In the genomic region with DNA sequence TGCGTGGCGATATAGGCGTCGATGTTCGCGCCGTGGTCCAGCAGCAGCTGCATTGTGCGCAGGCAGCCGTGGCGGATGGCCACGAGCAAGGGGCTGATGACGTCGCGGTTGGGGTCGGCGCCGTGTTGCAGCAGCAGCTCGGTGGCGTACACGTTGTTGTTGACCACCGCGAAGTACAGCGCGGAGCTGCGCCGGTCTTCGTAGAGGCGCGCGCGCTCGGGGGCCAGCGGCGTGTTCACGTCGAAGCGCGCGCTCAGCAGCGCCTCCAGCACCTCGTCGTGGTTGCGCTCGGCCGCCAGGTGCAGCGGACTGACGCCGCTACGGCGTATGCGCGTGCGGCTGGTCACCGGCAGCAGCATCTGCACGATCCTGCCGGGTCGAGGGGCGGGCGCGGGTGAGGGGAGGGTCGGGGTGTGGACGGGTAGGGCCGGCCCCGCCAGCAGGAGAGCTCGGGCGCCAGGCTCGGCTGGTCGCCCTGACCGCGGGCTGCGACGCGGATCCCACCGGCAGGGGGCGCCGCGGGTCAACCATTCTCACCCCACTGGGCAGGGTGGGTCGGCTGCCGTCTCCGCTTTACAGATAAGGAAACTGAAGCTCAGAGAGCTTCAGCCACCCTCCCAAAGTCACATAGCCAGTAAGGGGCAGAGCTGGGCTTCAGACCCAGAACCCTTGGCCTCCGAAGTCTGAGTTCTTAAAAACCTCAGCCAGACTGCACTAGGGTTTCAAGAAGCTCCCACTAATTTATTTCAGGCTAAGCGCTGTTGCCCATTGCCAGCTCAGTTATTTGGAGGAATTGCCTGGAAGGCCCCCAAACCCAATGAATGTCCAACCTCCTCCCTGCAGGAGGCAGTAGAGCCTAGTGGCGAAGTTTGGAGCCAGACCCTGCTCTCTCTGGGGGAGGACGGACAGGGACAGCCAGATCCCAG, we compare ENCODE assay signal across 9 cellular contexts. TPM values are rescaled to one million over a fixed set of nuclear protein-coding genes. Genes with fewer than 3 reads are reported as not detected.
A peak's percentile ranks its signal among the peaks of the same experiment; 100 is the strongest.
DNase-seq lines count a peak whose midpoint lies in the region; ATAC-seq and TF ChIP-seq lines count a peak whose summit lies in the region.
"Had no signal": no experiment of that assay in that cellular context is flagged by ENCODE, and none has a peak within 500 bp of the region (broad histone marks: within the 10 kb centered on the region; RNA-seq: fewer than 3 reads in every experiment).

No MANE protein-coding gene starts in this region.

- no peak overlapping the region for H2AFZ ChIP-seq in PC-9

- TF ChIP-seq POLR2A in gastroesophageal sphincter (IDR thresholded peaks at IDR 0.05), result no peak

- BruUV-seq in PC-9 (replicated peaks; lab: Mats Ljungman, UMichigan), result no TSS peak

- H3K36me3 ChIP-seq in PC-9 (ENCODE audit: low read depth) (no peaks in the 10 kb centered on the region), gastroesophageal sphincter (peaks cover 0 to 69% of the 10 kb centered on the region in 2 donors), thoracic aorta (peaks cover 61% of the 10 kb centered on the region)

- DNase-seq in AG10803 (ENCODE audit: low read depth) (peak; percentile 55), PC-9 (peak in 1 of 2 experiments; percentile 59), omental fat pad (ENCODE audit: low spot score) (peak; percentile 72), thoracic aorta (ENCODE audit: low spot score) (peak; percentile 26)
- DNase-seq in activated effector memory CD4-positive, alpha-beta T cell treated with anti-CD3 and anti-CD28 coated beads, Interleukin-2, amount 50 U/mL, for 16 hours, result peak; percentile 97

- no peak for TF ChIP-seq EP300 in gastroesophageal sphincter (IDR thresholded peaks at IDR 0.05)

- ATAC-seq in GM18909 (IDR thresholded peaks at IDR 0.05; ENCODE audit: poor library complexity, unreplicated experiment) (peak; percentile 88), HG03159 (IDR thresholded peaks at IDR 0.05; ENCODE audit: unreplicated experiment) (peak; percentile 85), gastroesophageal sphincter (peak; percentile 80), omental fat pad (ENCODE audit: low FRiP score) (peak; percentile 72), thoracic aorta (ENCODE audit: insufficient number of reproducible peaks, low FRiP score, low read depth) (peak; percentile 36)

- no peaks in the 10 kb centered on the region for H3K27me3 ChIP-seq in PC-9 (ENCODE audit: insufficient read depth, low read depth)
- peaks cover 9% of the 10 kb centered on the region for H3K27me3 ChIP-seq in gastroesophageal sphincter
- H3K27me3 ChIP-seq in thoracic aorta (replicated peaks; ENCODE audit: insufficient read depth), result no peaks in the 10 kb centered on the region

- H3K9me2 ChIP-seq in PC-9 (ENCODE audit: insufficient read depth), result no peaks in the 10 kb centered on the region

- peak overlapping the region; percentile 10; the same call in 1 of the 2 replicates for H3K4me2 ChIP-seq in PC-9

- intact Hi-C loops in PC-9 (cut with micrococcal nuclease; ENCODE audit: unreplicated experiment), result loop anchor here (1.0 kb wide), 1 partner anchor 62 kb away; no protein-coding TSS in a partner anchor

- H3K4me1 ChIP-seq in PC-9 (replicated peaks; ENCODE audit: insufficient read depth) (peaks cover 39% of the 10 kb centered on the region), gastroesophageal sphincter (peaks cover 0 to 73% (median 9%) of the 10 kb centered on the region in 3 donors), thoracic aorta (ENCODE audit: control insufficient read depth in 1 of 2, low read depth in 2 of 2) (peaks cover 5 to 36% of the 10 kb centered on the region in 2 donors)

- POLR2A ChIA-PET in PC-9 (lab: Charles Lee; ENCODE audit: unreplicated experiment), result no interaction called here

- peaks cover 24% of the 10 kb centered on the region for H3F3A ChIP-seq in PC-9 (ENCODE audit: insufficient read depth, low read depth)

- H3K9me3 ChIP-seq in PC-9 (ENCODE audit: insufficient read depth, low read depth), result no peaks in the 10 kb centered on the region
- no peaks in the 10 kb centered on the region for H3K9me3 ChIP-seq in gastroesophageal sphincter
- H3K9me3 ChIP-seq in thoracic aorta, result no peaks in the 10 kb centered on the region

- CTCF ChIA-PET in PC-9 (lab: Charles Lee), result no interaction called here

- TF ChIP-seq CTCF in AG10803 (conservative IDR thresholded peaks at IDR 0.05; ENCODE audit: low read length) (peak; percentile 54), PC-9 (conservative IDR thresholded peaks at IDR 0.05) (peak; percentile 76), gastroesophageal sphincter (IDR thresholded peaks at IDR 0.05) (peak in 3 of 4 experiments; percentile 84 to 92 (median 88)), omental fat pad (IDR thresholded peaks at IDR 0.05) (peak in 2 of 3 donors; percentile 33 to 72), thoracic aorta (IDR thresholded peaks at IDR 0.05) (peak; percentile 95)

- no peaks in the 10 kb centered on the region for H3K79me2 ChIP-seq in PC-9 (ENCODE audit: low read depth)

- 20% methylated on average over 3 of the region's 84 CpGs; no CpG with 5 or more reads in 1 of the 2 donors for WGBS in gastroesophageal sphincter (ENCODE audit: low coverage in 1 of 2), 2 donors

- H3K4me3 ChIP-seq in AG10803 (ENCODE audit: low read length) (no peak overlapping the region), PC-9 (no peak overlapping the region), gastroesophageal sphincter (peak overlapping the region in 1 of 2 donors; percentile 40), thoracic aorta (peak overlapping the region; percentile 56)

- H3K27ac ChIP-seq in PC-9 (no peak overlapping the region), gastroesophageal sphincter (peak overlapping the region; percentile 4 to 92 (median 80)), thoracic aorta (peak overlapping the region; percentile 89 to 92)

- no peaks in the 10 kb centered on the region for H4K20me1 ChIP-seq in PC-9 (ENCODE audit: insufficient read depth)

RNA-seq across cellular contexts. Expression of gene FAM181A, which starts 12.4 kb away (rescaled TPM):
- total RNA-seq in PC-9 (2021), result not detected in 2 replicates
- not detected for total RNA-seq in gastroesophageal sphincter
- total RNA-seq in omental fat pad, result not detected
- total RNA-seq in thoracic aorta, result not detected
- total RNA-seq: LHCN-M2 had no signal

RNA-seq across cellular contexts. Expression of gene ASB2, which starts 36.8 kb away (rescaled TPM):
- total RNA-seq in PC-9 (2021), result not detected in 2 replicates
- 100 to 1,000 TPM; 118 to 208 (median 120) TPM for total RNA-seq in gastroesophageal sphincter
- 1 to 10 TPM in 1 of 4 donors, under 1 TPM in 3; 0.36 to 2.4 (median 0.56) TPM for total RNA-seq in omental fat pad
- 10 to 100 TPM; 47.2 to 48.3 TPM for total RNA-seq in thoracic aorta

RNA-seq across cellular contexts. Expression of gene CCDC197, which starts 57.5 kb away (rescaled TPM):
- total RNA-seq in PC-9 (2021) (not detected in 2 replicates), gastroesophageal sphincter (not detected), omental fat pad (not detected), thoracic aorta (not detected)
- total RNA-seq: LHCN-M2 had no signal

Comparison
In these comparisons a context has a peak if more than half of its experiments do, and no peak if none do; other contexts are left out.
1. ATAC-seq: peak in every context shown above with its lines; median percentile 88 in GM18909; 85 in HG03159; 80 in gastroesophageal sphincter; 72 in omental fat pad; 36 in thoracic aorta.
2. RNA of gene ASB2, which starts 36.8 kb away (total RNA-seq): 118 to 208 TPM in gastroesophageal sphincter and 47.2 to 48.3 TPM in thoracic aorta; 0.36 to 2.4 TPM in omental fat pad and not detected in PC-9; every median in the first group is over 10 times any median in the second.
3. Peak in every context shown above with its lines, with median percentiles within 50 percentile points of each other: CTCF ChIP-seq.